26 cellular contexts compared by ENCODE assay signal in the genomic region with DNA sequence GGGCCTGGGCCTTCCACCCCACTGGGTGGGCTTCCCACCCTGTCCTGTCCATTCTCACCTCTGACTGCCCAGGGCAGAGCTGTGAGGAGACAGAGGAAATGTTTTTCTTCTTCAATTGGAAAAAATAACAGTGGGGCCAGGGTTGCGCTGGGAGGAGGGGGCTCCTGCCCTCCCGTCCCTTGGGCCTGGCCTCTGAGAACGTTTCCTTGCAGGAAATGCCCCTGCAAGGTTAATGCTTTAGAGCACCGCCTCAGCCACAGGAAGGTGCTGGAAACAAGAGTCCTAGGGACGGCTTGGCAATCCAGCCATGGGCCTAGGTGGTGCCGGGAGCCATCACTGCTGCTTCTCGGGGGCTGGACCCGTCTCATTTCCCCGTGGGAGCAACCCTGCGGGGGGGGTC. TPM values are rescaled to one million over a fixed set of nuclear protein-coding genes. Genes with fewer than 3 reads are reported as not detected.
A peak's percentile ranks its signal among the peaks of the same experiment; 100 is the strongest.
DNase-seq lines count a peak whose midpoint lies in the region; ATAC-seq, FAIRE-seq and TF ChIP-seq lines count a peak whose summit lies in the region.
"Had no signal": no experiment of that assay in that cellular context is flagged by ENCODE, and none has a peak within 500 bp of the region (broad histone marks: within the 10 kb centered on the region; RNA-seq: fewer than 3 reads in every experiment).

No MANE protein-coding gene starts in this region.

- H3K4me3 ChIP-seq in endothelial cell of umbilical vein (replicated peaks in 1 of 3; ENCODE audit: insufficient read depth in 1 of 3, low read depth in 1 of 3, low read length in 3 of 3) (no peak overlapping the region), foreskin fibroblast (ENCODE audit: low read depth in 1 of 2, low read length in 2 of 2) (no peak overlapping the region)
- H3K4me3 ChIP-seq: SJCRH30, testis had no signal

- H3K4me1 Mint-ChIP-seq in nephron (no peaks in the 10 kb centered on the region), type B pancreatic cell (ENCODE audit: unreplicated experiment) (peaks cover 22% of the 10 kb centered on the region)

- TF ChIP-seq CTCF in endothelial cell of umbilical vein (IDR thresholded peaks at IDR 0.05; ENCODE audit: extremely low read depth in 1 of 2, insufficient read depth in 1 of 2, low read depth in 1 of 2, low read length in 2 of 2) (no peak), nephron (IDR thresholded peaks at IDR 0.05; ENCODE audit: unreplicated experiment in 3 of 3) (no peak), type B pancreatic cell (conservative IDR thresholded peaks at IDR 0.05) (no peak), foreskin fibroblast (IDR thresholded peaks at IDR 0.05; ENCODE audit: low read depth, low read length) (no peak)

- H3K36me3 ChIP-seq in endothelial cell of umbilical vein (ENCODE audit: control insufficient read depth in 2 of 2, extremely low read depth in 1 of 2, insufficient read depth in 2 of 2, low read length in 2 of 2) = no peaks in the 10 kb centered on the region
- H3K36me3 ChIP-seq: SJCRH30 had no signal

- POLR2A ChIA-PET in endothelial cell of umbilical vein (lab: Charles Lee) = interaction anchor here (0.6 kb wide), 1 partner anchor 15 kb away, joined by 5 read pairs; no protein-coding TSS in a partner anchor

- H3K9me3 ChIP-seq in endothelial cell of umbilical vein (replicated peaks; ENCODE audit: control insufficient read depth, insufficient read depth, low read length) = no peaks in the 10 kb centered on the region
- H3K9me3 ChIP-seq: SJCRH30, testis had no signal

- H4K20me1 ChIP-seq in endothelial cell of umbilical vein (replicated peaks; ENCODE audit: control insufficient read depth, extremely low read depth, insufficient read depth, low read length) = no peaks in the 10 kb centered on the region

- H3K4me3 Mint-ChIP-seq in nephron (no peak overlapping the region), type B pancreatic cell (no peak overlapping the region)
- H3K4me3 Mint-ChIP-seq: activated naive CD4-positive, alpha-beta T cell treated with anti-CD3 and anti-CD28 coated beads, Interleukin-2, amount 50 U/mL, for 24 hours; mesothelial cell of epicardium; naive thymus-derived CD8-positive, alpha-beta T cell; stimulated activated memory B cell treated with anti-CD40 and anti-IgM and Interleukin-4, amounts not matched to agents 10 μg/mL and 1 μg/mL and 100 μg/mL, for 72 hours had no signal

- peak overlapping the region; percentile 48 for H3K4me2 ChIP-seq in endothelial cell of umbilical vein (ENCODE audit: insufficient read depth, low read length)

- BruUV-seq in endothelial cell of umbilical vein (replicated peaks; lab: Mats Ljungman, UMichigan) = no TSS peak

- intact Hi-C loops in Right ventricle myocardium inferior (cut with DNase I) (no loop called here), cardiac septum (cut with DNase I) (no loop called here), endothelial cell of umbilical vein (cut with micrococcal nuclease) (loop anchor here (1.0 kb wide), 1 partner anchor 9 kb away; no protein-coding TSS in a partner anchor)

- CTCF ChIA-PET in endothelial cell of umbilical vein (lab: Charles Lee) = interaction anchor here (0.7 to 1.3 kb wide), 3 partner anchors 10 to 120 kb away, joined by 3 to 6 read pairs (median 3); no protein-coding TSS in a partner anchor

- H2AFZ ChIP-seq in endothelial cell of umbilical vein (ENCODE audit: low read depth, low read length) = no peak overlapping the region

- H3K9me3 Mint-ChIP-seq in nephron = no peaks in the 10 kb centered on the region
- H3K9me3 Mint-ChIP-seq in type B pancreatic cell = no peaks in the 10 kb centered on the region
- H3K9me3 Mint-ChIP-seq: activated naive CD4-positive, alpha-beta T cell treated with anti-CD3 and anti-CD28 coated beads, Interleukin-2, amount 50 U/mL, for 24 hours; mesothelial cell of epicardium; naive thymus-derived CD8-positive, alpha-beta T cell; stimulated activated memory B cell treated with anti-CD40 and anti-IgM and Interleukin-4, amounts not matched to agents 10 μg/mL and 1 μg/mL and 100 μg/mL, for 72 hours had no signal

- H3K9ac ChIP-seq in endothelial cell of umbilical vein (replicated peaks; ENCODE audit: extremely low read depth, insufficient read depth, low read length) = peak overlapping the region; percentile 33

- peaks cover 11% of the 10 kb centered on the region for H3K79me2 ChIP-seq in endothelial cell of umbilical vein (ENCODE audit: control insufficient read depth, insufficient read depth, low read length)

- peak overlapping the region in 2 of 3 experiments; percentile 27 to 49 for H3K27ac Mint-ChIP-seq in nephron
- peak overlapping the region; percentile 41 for H3K27ac Mint-ChIP-seq in type B pancreatic cell
- H3K27ac Mint-ChIP-seq: activated naive CD4-positive, alpha-beta T cell treated with anti-CD3 and anti-CD28 coated beads, Interleukin-2, amount 50 U/mL, for 24 hours; mesothelial cell of epicardium; stimulated activated memory B cell treated with anti-CD40 and anti-IgM and Interleukin-4, amounts not matched to agents 10 μg/mL and 1 μg/mL and 100 μg/mL, for 72 hours had no signal

- ATAC-seq in Right ventricle myocardium inferior = no peak
- ATAC-seq: esophagus mucosa; naive thymus-derived CD8-positive, alpha-beta T cell; stimulated activated memory B cell treated with anti-CD40 and anti-IgM and Interleukin-4, amounts not matched to agents 10 μg/mL and 1 μg/mL and 100 μg/mL, for 72 hours had no signal

- H3K9me1 ChIP-seq in endothelial cell of umbilical vein (replicated peaks; ENCODE audit: control insufficient read depth, extremely low read depth, insufficient read depth, low read length) = no peaks in the 10 kb centered on the region

- H3K27me3 Mint-ChIP-seq in nephron (ENCODE audit: low read depth) = peaks cover 9% of the 10 kb centered on the region
- H3K27me3 Mint-ChIP-seq in type B pancreatic cell = peaks cover 16% of the 10 kb centered on the region

- H3K4me1 ChIP-seq in endothelial cell of umbilical vein (ENCODE audit: control insufficient read depth, extremely low read depth, insufficient read depth, low read length) = peaks cover 50% of the 10 kb centered on the region

- dilution Hi-C loops in endothelial cell of umbilical vein (cut with MboI; ENCODE audit: extremely low pct_ligation_motif_present, low sequenced_read_pairs) = no loop called here

- FAIRE-seq in endothelial cell of umbilical vein (lab: Jason Lieb, UNC) = no peak
- FAIRE-seq: GM12892, H54 had no signal

- DNase-seq in Right ventricle myocardium inferior (ENCODE audit: missing footprints) = peak; percentile 61
- no peak for DNase-seq in cardiac septum (ENCODE audit: low spot score)
- DNase-seq in endothelial cell of umbilical vein (ENCODE audit: low read depth, low spot score) = peak; percentile 73
- no peak for DNase-seq in type B pancreatic cell (ENCODE audit: extremely low spot score, unreplicated experiment)
- DNase-seq in NCI-H2081 (lab: John Stamatoyannopoulos, UW) = no peak
- no peak for DNase-seq in foreskin fibroblast
- DNase-seq in ureter (ENCODE audit: low spot score) = no peak
- DNase-seq: activated CD4-positive, alpha-beta T cell treated with anti-CD3 and anti-CD28 coated beads for 48 hours; AML-193; DMS79 treated with DMSO at 0.1 percent for 48 hours; effector CD4-positive, alpha-beta T cell; naive thymus-derived CD8-positive, alpha-beta T cell; NCI-H1105 treated with DMSO at 0.1 percent for 48 hours; NCI-H2107; NK-92 treated with Interleukin-12 subunit alpha and Interleukin-12 subunit beta, amount 100 ng/mL, for 24 hours; SJCRH30; stimulated activated CD4-positive, alpha-beta T cell treated with anti-CD3 and anti-CD28 coated beads, Interleukin-1b, Interleukin-23, amount 100 ng/mL, for 48 hours; testis had no signal

- peak overlapping the region; percentile 85 for H3K27ac ChIP-seq in endothelial cell of umbilical vein (ENCODE audit: insufficient read depth, low read depth, low read length)
- H3K27ac ChIP-seq: 22Rv1, SJCRH30 had no signal

- H3K27me3 ChIP-seq in endothelial cell of umbilical vein (ENCODE audit: control insufficient read depth in 2 of 2, insufficient read depth in 2 of 2, low read length in 2 of 2) = no peaks in the 10 kb centered on the region
- H3K27me3 ChIP-seq: SJCRH30, testis had no signal

- no peak for TF ChIP-seq POLR2A in endothelial cell of umbilical vein (IDR thresholded peaks at IDR 0.05; ENCODE audit: low read depth, low read length)

- H3K36me3 Mint-ChIP-seq in nephron (ENCODE audit: low read depth) (no peaks in the 10 kb centered on the region), type B pancreatic cell (no peaks in the 10 kb centered on the region)
- H3K36me3 Mint-ChIP-seq: activated naive CD4-positive, alpha-beta T cell treated with anti-CD3 and anti-CD28 coated beads, Interleukin-2, amount 50 U/mL, for 24 hours; mesothelial cell of epicardium; naive thymus-derived CD8-positive, alpha-beta T cell; stimulated activated memory B cell treated with anti-CD40 and anti-IgM and Interleukin-4, amounts not matched to agents 10 μg/mL and 1 μg/mL and 100 μg/mL, for 72 hours had no signal

TF ChIP-seq in endothelial cell of umbilical vein, 7 proteins besides CTCF, POLR2A, EP300 and RAD21:
- TF ChIP-seq FOS (IDR thresholded peaks at IDR 0.05; ENCODE audit: borderline replicate concordance, insufficient read depth, low read length) (no peak), GATA2 (IDR thresholded peaks at IDR 0.05; ENCODE audit: insufficient read depth, insufficient read length, low read depth, low read length) (no peak), JUN (IDR thresholded peaks at IDR 0.05; ENCODE audit: borderline replicate concordance, insufficient read depth, insufficient read length, low read depth) (no peak), EZH2 (IDR thresholded peaks at IDR 0.05; ENCODE audit: borderline replicate concordance, low read depth, low read length, severe bottlenecking) (no peak), POLR2AphosphoS5 (IDR thresholded peaks at IDR 0.05; ENCODE audit: insufficient read depth, low read depth, low read length) (no peak), MYC (IDR thresholded peaks at IDR 0.05; ENCODE audit: low read depth, low read length) (no peak)
- TF ChIP-seq, protein P1, sequence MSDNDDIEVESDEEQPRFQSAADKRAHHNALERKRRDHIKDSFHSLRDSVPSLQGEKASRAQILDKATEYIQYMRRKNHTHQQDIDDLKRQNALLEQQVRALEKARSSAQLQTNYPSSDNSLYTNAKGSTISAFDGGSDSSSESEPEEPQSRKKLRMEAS (IDR thresholded peaks at IDR 0.05; ENCODE audit: insufficient read depth, insufficient read length) = no peak

RNA-seq across cellular contexts. Expression of a gene that starts 3.8 kb away (rescaled TPM):
- 66.3 TPM for total RNA-seq in Right ventricle myocardium inferior
- total RNA-seq in cardiac septum = 54.8 TPM
- 834 and 860 TPM in 2 replicates for total RNA-seq in endothelial cell of umbilical vein
- 300 and 332 TPM in 2 replicates for polyA plus RNA-seq in endothelial cell of umbilical vein
- polyA plus RNA-seq in endothelial cell of umbilical vein (2011; cell fraction: cytosol; rRNA removed) = 436 and 495 TPM in 2 replicates
- 1,145 and 1,490 TPM in 2 replicates for polyA plus RNA-seq in endothelial cell of umbilical vein (2011; cell fraction: nucleus; rRNA removed)
- polyA plus RNA-seq in endothelial cell of umbilical vein (2012) = 463 and 559 TPM in 2 replicates
- 583 and 647 TPM in 2 replicates for polyA minus RNA-seq in endothelial cell of umbilical vein
- polyA minus RNA-seq in endothelial cell of umbilical vein (2011; cell fraction: cytosol; rRNA and poly(A)+ RNA removed) = 21.9 TPM
- polyA minus RNA-seq in endothelial cell of umbilical vein (2011; cell fraction: nucleus; rRNA and poly(A)+ RNA removed) = 454 and 479 TPM in 2 replicates
- 56.9 and 71.0 TPM in 2 replicates for total RNA-seq in type B pancreatic cell (ENCODE audit: low replicate concordance)
- total RNA-seq in ureter = 138 TPM

Comparison
In these comparisons a context has a peak if more than half of its experiments do, and no peak if none do; other contexts are left out.
1. DNase-seq: peak in Right ventricle myocardium inferior (single experiment) and endothelial cell of umbilical vein (single experiment); none in cardiac septum (single experiment), type B pancreatic cell (single experiment), NCI-H2081 (0 of 2), foreskin fibroblast (0 of 2) and ureter (single experiment).